In the genomic region with DNA sequence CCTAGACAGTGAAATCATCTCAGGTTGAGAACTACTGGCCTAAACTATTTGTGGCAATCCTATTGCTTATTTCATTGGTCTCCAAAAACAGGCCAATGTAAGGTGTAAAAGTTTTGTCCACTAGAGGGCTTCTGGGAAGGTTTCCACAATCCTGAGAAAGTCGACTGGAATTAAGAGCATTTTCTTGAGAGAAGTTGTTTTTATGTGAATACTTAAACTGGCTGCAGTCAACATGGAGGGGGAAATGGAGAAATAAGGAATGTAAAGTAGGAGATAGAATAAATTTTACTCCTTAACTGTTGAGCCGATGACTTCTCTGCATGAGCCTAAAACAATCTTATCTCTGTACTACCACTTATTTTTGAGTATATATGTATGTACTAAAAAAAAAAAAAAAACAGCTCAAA, we compare ENCODE assay signal across 9 cellular contexts. TPM values are rescaled to one million over a fixed set of nuclear protein-coding genes. Genes with fewer than 3 reads are reported as not detected.
DNase-seq lines count a peak whose midpoint lies in the region; ATAC-seq and TF ChIP-seq lines count a peak whose summit lies in the region.
"Had no signal": no experiment of that assay in that cellular context is flagged by ENCODE, and none has a peak within 500 bp of the region (broad histone marks: within the 10 kb centered on the region; RNA-seq: fewer than 3 reads in every experiment).

No MANE protein-coding gene starts in this region.

- H3K4me3 ChIP-seq in CD4-positive, alpha-beta memory T cell (ENCODE audit: low read length in 2 of 2): no peak overlapping the region
- H3K4me3 ChIP-seq in IMR-90 (ENCODE audit: insufficient read depth, low read depth, low read length): no peak overlapping the region
- no peak overlapping the region for H3K4me3 ChIP-seq in WERI-Rb-1 (ENCODE audit: low read depth, low read length)
- no peak overlapping the region for H3K4me3 ChIP-seq in heart right ventricle
- H3K4me3 ChIP-seq in skeletal muscle cell (ENCODE audit: low read depth, low read length): no peak overlapping the region
- H3K4me3 ChIP-seq: skin epidermis had no signal

- POLR2A ChIA-PET in CD4-positive, alpha-beta memory T cell (lab: Charles Lee; ENCODE audit: partially characterized antibody): no interaction called here
- POLR2A ChIA-PET in IMR-90 (lab: Charles Lee; ENCODE audit: unreplicated experiment): no interaction called here

- no peak overlapping the region for H2AFZ ChIP-seq in IMR-90 (replicated peaks; ENCODE audit: low read length, poor library complexity)

- H4K8ac ChIP-seq in IMR-90 (ENCODE audit: low read depth in 2 of 2, low read length in 2 of 2): no peak overlapping the region

- no TSS peak for BruUV-seq in IMR-90 (replicated peaks; lab: Mats Ljungman, UMichigan)

- H3K36me3 Mint-ChIP-seq in CD4-positive, alpha-beta memory T cell: no peaks in the 10 kb centered on the region

- CTCF ChIA-PET in CD4-positive, alpha-beta memory T cell (lab: Charles Lee; ENCODE audit: partially characterized antibody): interaction anchor here (0.6 to 3.2 kb wide), 15 partner anchors 8 to 791 kb away, joined by 3 to 15 read pairs (median 5); partner anchors contain the start of gene METAP1
- CTCF ChIA-PET in IMR-90 (lab: Yijun Ruan, JAX): interaction anchor here (0.6 to 0.7 kb wide), 9 partner anchors 10 to 835 kb away, joined by 3 to 6 read pairs (median 4); no protein-coding TSS in a partner anchor

- H2AK9ac ChIP-seq in IMR-90 (replicated peaks; ENCODE audit: low read depth, low read length, poor library complexity): no peak overlapping the region

- no peak overlapping the region for H3K4ac ChIP-seq in IMR-90 (ENCODE audit: low read depth, low read length)

- no peak overlapping the region for H2BK5ac ChIP-seq in IMR-90 (ENCODE audit: low read depth, low read length, poor library complexity, severe bottlenecking)

- intact Hi-C loops in CD4-positive, alpha-beta memory T cell (cut with micrococcal nuclease): loop anchor here (1.0 to 2.0 kb wide), 3 partner anchors 55 to 465 kb away; partner anchors contain the start of gene METAP1
- intact Hi-C loops in IMR-90 (cut with micrococcal nuclease) (loop anchor here (1.0 to 2.0 kb wide), 3 partner anchors 116 to 523 kb away; no protein-coding TSS in a partner anchor), heart right ventricle (cut with DNase I) (loop anchor here in 9 of 10 donors (2.0 to 10.0 kb wide), 10 partner anchors 52 to 475 kb away; partner anchors contain the start of genes METAP1 (in 3 of the 9) and ADH5 (in 1 of the 9))

- H3K14ac ChIP-seq in IMR-90 (replicated peaks; ENCODE audit: low read depth, low read length): no peak overlapping the region

- no peak overlapping the region for H2BK15ac ChIP-seq in IMR-90 (ENCODE audit: low read depth, low read length)

- peaks cover 0 to 12% (median 5%) of the 10 kb centered on the region in 4 donors for H3K4me1 Mint-ChIP-seq in CD4-positive, alpha-beta memory T cell

- H3K18ac ChIP-seq in IMR-90 (ENCODE audit: low read depth, low read length): no peak overlapping the region

- H3K27me3 Mint-ChIP-seq in CD4-positive, alpha-beta memory T cell: no peaks in the 10 kb centered on the region

- peak; percentile 76 for TF ChIP-seq CTCF in IMR-90 (conservative IDR thresholded peaks at IDR 0.05; ENCODE audit: low read depth, low read length)
- TF ChIP-seq CTCF in WERI-Rb-1 (IDR thresholded peaks at IDR 0.05; ENCODE audit: low read depth, low read length): peak; percentile 64
- peak; percentile 37 to 81 (median 73) for TF ChIP-seq CTCF in heart right ventricle (IDR thresholded peaks at IDR 0.05)

- no peak overlapping the region for H2BK120ac ChIP-seq in IMR-90 (ENCODE audit: low read depth, low read length)

- dilution Hi-C loops in IMR-90 (cut with HindIII; ENCODE audit: low sequenced_read_pairs, unreplicated experiment): no loop called here

- H3K27ac ChIP-seq in CD4-positive, alpha-beta memory T cell (ENCODE audit: low read depth, low read length): no peak overlapping the region
- H3K27ac ChIP-seq in IMR-90 (ENCODE audit: insufficient read depth, low read length) (no peak overlapping the region), WERI-Rb-1 (no peak overlapping the region), heart right ventricle (no peak overlapping the region)
- H3K27ac ChIP-seq: skin epidermis had no signal

- no peak overlapping the region for H3K56ac ChIP-seq in IMR-90 (ENCODE audit: extremely low read depth, insufficient read depth, low read length)

- peak; percentile 31 for ATAC-seq in GM18858 (IDR thresholded peaks at IDR 0.05; ENCODE audit: unreplicated experiment)
- ATAC-seq in IMR-90 (ENCODE audit: low read depth): peak; percentile 80
- ATAC-seq in heart right ventricle: peak in 5 of 8 donors; percentile 42 to 62 (median 53)
- ATAC-seq in HG03108 (IDR thresholded peaks at IDR 0.05; ENCODE audit: unreplicated experiment): no peak

- no peaks in the 10 kb centered on the region for H3K27me3 ChIP-seq in CD4-positive, alpha-beta memory T cell (ENCODE audit: insufficient read depth, low read length)
- H3K27me3 ChIP-seq in IMR-90 (ENCODE audit: control insufficient read depth, insufficient read depth, low read length): no peaks in the 10 kb centered on the region
- H3K27me3 ChIP-seq in WERI-Rb-1 (ENCODE audit: insufficient read depth, low read depth, severe bottlenecking): no peaks in the 10 kb centered on the region
- no peaks in the 10 kb centered on the region for H3K27me3 ChIP-seq in heart right ventricle

- H3K4me1 ChIP-seq in CD4-positive, alpha-beta memory T cell (ENCODE audit: insufficient read depth, low read length): no peaks in the 10 kb centered on the region
- H3K4me1 ChIP-seq in IMR-90 (ENCODE audit: control insufficient read depth, insufficient read depth, low read length): peaks cover 2% of the 10 kb centered on the region; the same call in 1 of the 2 replicates
- H3K4me1 ChIP-seq in heart right ventricle: no peaks in the 10 kb centered on the region

- no peaks in the 10 kb centered on the region for H3K9me3 ChIP-seq in CD4-positive, alpha-beta memory T cell (ENCODE audit: control insufficient read depth in 1 of 2, low read length in 2 of 2)
- H3K9me3 ChIP-seq in IMR-90 (ENCODE audit: control insufficient read depth, insufficient read depth, low read length) (no peaks in the 10 kb centered on the region), WERI-Rb-1 (ENCODE audit: severe bottlenecking) (no peaks in the 10 kb centered on the region), heart right ventricle (no peaks in the 10 kb centered on the region)

- H3K4me2 ChIP-seq in IMR-90 (ENCODE audit: low read depth, low read length): no peak overlapping the region

- TF ChIP-seq POLR2A in IMR-90 (IDR thresholded peaks at IDR 0.05; ENCODE audit: low read depth, low read length): no peak

- in situ Hi-C loops in IMR-90 (cut with MboI; ENCODE audit: low sequenced_read_pairs): no loop called here

- peak; percentile 61 for TF ChIP-seq RAD21 in IMR-90 (IDR thresholded peaks at IDR 0.05; ENCODE audit: low read length)

- no CpG with 5 or more reads among the region's 2 CpGs for WGBS in IMR-90 (ENCODE audit: extremely low coverage in 2 of 2, insufficient read length in 1 of 2), 2 experiments
- WGBS in heart right ventricle, 2 donors: 31 to 39% methylated on average over 2 of the region's 2 CpGs

- H3K9me1 ChIP-seq in IMR-90 (ENCODE audit: insufficient read depth, low read length): no peaks in the 10 kb centered on the region

- no peak overlapping the region for H3K23ac ChIP-seq in IMR-90 (ENCODE audit: low read depth, low read length)

- H3K27ac Mint-ChIP-seq in CD4-positive, alpha-beta memory T cell: no peak overlapping the region

- H3K36me3 ChIP-seq in CD4-positive, alpha-beta memory T cell (ENCODE audit: insufficient read depth, low read length): no peaks in the 10 kb centered on the region
- H3K36me3 ChIP-seq in IMR-90 (ENCODE audit: control insufficient read depth, insufficient read depth, low read length): no peaks in the 10 kb centered on the region
- H3K36me3 ChIP-seq in WERI-Rb-1: no peaks in the 10 kb centered on the region
- no peaks in the 10 kb centered on the region for H3K36me3 ChIP-seq in heart right ventricle

- peak in 4 of 5 donors; percentile 21 to 32 (median 26) for DNase-seq in CD4-positive, alpha-beta memory T cell
- peak; percentile 80 for DNase-seq in IMR-90
- no peak for DNase-seq in WERI-Rb-1
- no peak for DNase-seq in heart right ventricle
- DNase-seq in skeletal muscle cell (ENCODE audit: low read depth): peak; percentile 32
- DNase-seq in activated CD4-positive, alpha-beta T cell treated with anti-CD3 and anti-CD28 coated beads, Interleukin-2, amount 50 U/mL, for 1 hour: no peak

- H3K4me3 Mint-ChIP-seq in CD4-positive, alpha-beta memory T cell: no peak overlapping the region

- no peak overlapping the region for H3K9ac ChIP-seq in IMR-90 (ENCODE audit: low read depth, low read length)

- no peak overlapping the region for H2AK5ac ChIP-seq in IMR-90 (ENCODE audit: low read depth, low read length)

- no peaks in the 10 kb centered on the region for H4K20me1 ChIP-seq in IMR-90 (ENCODE audit: insufficient read depth, low read length)

- no peak overlapping the region for H4K5ac ChIP-seq in IMR-90 (ENCODE audit: low read depth, low read length)

- H4K91ac ChIP-seq in IMR-90 (ENCODE audit: insufficient read depth, low read depth, low read length): no peak overlapping the region

- no peak overlapping the region for H2BK20ac ChIP-seq in IMR-90 (ENCODE audit: low read depth, low read length)

- no peaks in the 10 kb centered on the region for H3K79me1 ChIP-seq in IMR-90 (ENCODE audit: low read depth in 1 of 2, low read length in 2 of 2)

- no peaks in the 10 kb centered on the region for H3K9me3 Mint-ChIP-seq in CD4-positive, alpha-beta memory T cell

TF ChIP-seq in IMR-90, 13 proteins besides CTCF, POLR2A, EP300 and RAD21 (continues in another document):
- TF ChIP-seq RCOR1 (IDR thresholded peaks at IDR 0.05; ENCODE audit: insufficient replicate concordance, low read length) (no peak), NFE2L2 (IDR thresholded peaks at IDR 0.05; ENCODE audit: low read depth, low read length) (no peak), SMC3 (IDR thresholded peaks at IDR 0.05; ENCODE audit: low read depth, low read length) (peak; percentile 69)

RNA-seq across cellular contexts. Expression of gene EIF4E, which starts 11.0 kb away (rescaled TPM):
- total RNA-seq in CD4-positive, alpha-beta memory T cell: 10 to 100 TPM; 58.2 to 62.5 TPM
- polyA plus RNA-seq in CD4-positive, alpha-beta memory T cell: 10 to 100 TPM; 71.0 to 93.3 TPM
- total RNA-seq in IMR-90 (2012; rRNA removed) (113 and 288 TPM in 2 replicates), heart right ventricle (10 to 100 TPM; 48.7 to 70.4 (median 58.4) TPM)
- polyA plus RNA-seq in IMR-90 (2012; rRNA removed) (69.4 and 80.4 TPM in 2 replicates), heart right ventricle (10 to 100 TPM in 1 of 2 donors, 1 to 10 TPM in 1; 5.3 to 32.7 TPM)
- polyA plus RNA-seq in IMR-90 (2012; cell fraction: cytosol; rRNA removed): 6.5 and 9.4 TPM in 2 replicates
- 2.9 and 26.4 TPM in 2 replicates for polyA plus RNA-seq in IMR-90 (2012; cell fraction: nucleus; rRNA removed; ENCODE audit: low replicate concordance)

RNA-seq across cellular contexts. Expression of gene METAP1, which starts 55.6 kb away (rescaled TPM):
- total RNA-seq in CD4-positive, alpha-beta memory T cell: 10 to 100 TPM; 36.4 to 36.7 TPM
- 10 to 100 TPM; 33.5 to 33.6 TPM for polyA plus RNA-seq in CD4-positive, alpha-beta memory T cell
- 43.7 and 76.1 TPM in 2 replicates for total RNA-seq in IMR-90 (2012; rRNA removed)
- 38.2 and 47.9 TPM in 2 replicates for polyA plus RNA-seq in IMR-90 (2012; rRNA removed)
- 10.2 and 21.2 TPM in 2 replicates for polyA plus RNA-seq in IMR-90 (2012; cell fraction: cytosol; rRNA removed)
- polyA plus RNA-seq in IMR-90 (2012; cell fraction: nucleus; rRNA removed; ENCODE audit: low replicate concordance): 18.8 and 53.5 TPM in 2 replicates
- total RNA-seq in heart right ventricle: 10 to 100 TPM; 54.2 to 79.7 (median 60.9) TPM
- 10 to 100 TPM; 37.7 to 43.5 TPM for polyA plus RNA-seq in heart right ventricle

Comparison
In these comparisons a context has a peak if more than half of its experiments do, and no peak if none do; other contexts are left out.
1. DNase-seq: peak in CD4-positive, alpha-beta memory T cell (4 of 5), IMR-90 (single experiment) and skeletal muscle cell (single experiment); none in WERI-Rb-1 (single experiment), heart right ventricle (0 of 2) and activated CD4-positive, alpha-beta T cell treated with anti-CD3 and anti-CD28 coated beads, Interleukin-2, amount 50 U/mL, for 1 hour (single experiment).
2. Peak in every context shown above with its lines, with median percentiles within 50 percentile points of each other: CTCF ChIP-seq.